In genomic region chr2:105426626-105427292, GRCh38 we compare ENCODE assay signal across 11 cellular contexts. TPM values are rescaled to one million over a fixed set of nuclear protein-coding genes. Genes with fewer than 3 reads are reported as not detected.
DNase-seq lines count a peak whose midpoint lies in the region; ATAC-seq lines count a peak whose summit lies in the region.
"Had no signal": no experiment of that assay in that cellular context is flagged by ENCODE, and none has a peak within 500 bp of the region (broad histone marks: within the 10 kb centered on the region; RNA-seq: fewer than 3 reads in every experiment).

No MANE protein-coding gene starts in this region.

- no peaks in the 10 kb centered on the region for H3K9me3 Mint-ChIP-seq in activated T-cell treated with anti-CD3 and anti-CD28 coated beads, Interleukin-2, amount 50 U/mL, for 72 hours
- H3K9me3 Mint-ChIP-seq in stimulated activated effector memory CD8-positive, alpha-beta T cell treated with anti-CD3 and anti-CD28 coated beads, Interleukin-12 subunit alpha, Interleukin-12 subunit beta, amount 100 ng/mL, for 72 hours: no peaks in the 10 kb centered on the region
- H3K9me3 Mint-ChIP-seq in activated CD4-positive, alpha-beta T cell treated with anti-CD3 and anti-CD28 coated beads, Interleukin-2, amount 10 ng/mL, durations not matched to agents 24 days and 14 days: no peaks in the 10 kb centered on the region
- H3K9me3 Mint-ChIP-seq: activated CD4-positive, alpha-beta memory T cell treated with anti-CD3 and anti-CD28 coated beads, Interleukin-2, amount 10 ng/mL, durations not matched to agents 7 days and 5 days had no signal

- H3K27ac Mint-ChIP-seq in activated T-cell treated with anti-CD3 and anti-CD28 coated beads, Interleukin-2, amount 50 U/mL, for 72 hours: no peak overlapping the region
- H3K27ac Mint-ChIP-seq in stimulated activated effector memory CD8-positive, alpha-beta T cell treated with anti-CD3 and anti-CD28 coated beads, Interleukin-12 subunit alpha, Interleukin-12 subunit beta, amount 100 ng/mL, for 72 hours: no peak overlapping the region
- H3K27ac Mint-ChIP-seq in activated CD4-positive, alpha-beta T cell treated with anti-CD3 and anti-CD28 coated beads, Interleukin-2, amount 10 ng/mL, durations not matched to agents 24 days and 14 days: no peak overlapping the region
- H3K27ac Mint-ChIP-seq: activated CD4-positive, alpha-beta memory T cell treated with anti-CD3 and anti-CD28 coated beads, Interleukin-2, amount 10 ng/mL, durations not matched to agents 7 days and 5 days had no signal

- peak overlapping the region; percentile 58 to 62 for H3K4me3 Mint-ChIP-seq in activated T-cell treated with anti-CD3 and anti-CD28 coated beads, Interleukin-2, amount 50 U/mL, for 72 hours
- peak overlapping the region; percentile 13 for H3K4me3 Mint-ChIP-seq in stimulated activated effector memory CD8-positive, alpha-beta T cell treated with anti-CD3 and anti-CD28 coated beads, Interleukin-12 subunit alpha, Interleukin-12 subunit beta, amount 100 ng/mL, for 72 hours
- H3K4me3 Mint-ChIP-seq in activated CD4-positive, alpha-beta T cell treated with anti-CD3 and anti-CD28 coated beads, Interleukin-2, amount 10 ng/mL, durations not matched to agents 24 days and 14 days: no peak overlapping the region
- H3K4me3 Mint-ChIP-seq: activated CD4-positive, alpha-beta memory T cell treated with anti-CD3 and anti-CD28 coated beads, Interleukin-2, amount 10 ng/mL, durations not matched to agents 7 days and 5 days had no signal

- intact Hi-C loops in left ventricle myocardium superior (cut with micrococcal nuclease): no loop called here
- intact Hi-C loops in activated CD4-positive, alpha-beta T cell treated with anti-CD3 and anti-CD28 coated beads, Interleukin-2, amount 10 ng/mL, durations not matched to agents 24 days and 14 days (cut with micrococcal nuclease): no loop called here

- H3K27me3 Mint-ChIP-seq in activated T-cell treated with anti-CD3 and anti-CD28 coated beads, Interleukin-2, amount 50 U/mL, for 72 hours (ENCODE audit: low read depth): peaks cover 11% of the 10 kb centered on the region
- peaks cover 28% of the 10 kb centered on the region for H3K27me3 Mint-ChIP-seq in activated CD4-positive, alpha-beta T cell treated with anti-CD3 and anti-CD28 coated beads, Interleukin-2, amount 10 ng/mL, durations not matched to agents 24 days and 14 days

- peaks cover 21% of the 10 kb centered on the region for H3K4me1 Mint-ChIP-seq in activated T-cell treated with anti-CD3 and anti-CD28 coated beads, Interleukin-2, amount 50 U/mL, for 72 hours (ENCODE audit: low read depth)
- H3K4me1 Mint-ChIP-seq in stimulated activated effector memory CD8-positive, alpha-beta T cell treated with anti-CD3 and anti-CD28 coated beads, Interleukin-12 subunit alpha, Interleukin-12 subunit beta, amount 100 ng/mL, for 72 hours: peaks cover 11% of the 10 kb centered on the region
- H3K4me1 Mint-ChIP-seq in activated CD4-positive, alpha-beta T cell treated with anti-CD3 and anti-CD28 coated beads, Interleukin-2, amount 10 ng/mL, durations not matched to agents 24 days and 14 days: peaks cover 15% of the 10 kb centered on the region

- H3K36me3 Mint-ChIP-seq in activated T-cell treated with anti-CD3 and anti-CD28 coated beads, Interleukin-2, amount 50 U/mL, for 72 hours (ENCODE audit: insufficient read depth in 2 of 2): no peaks in the 10 kb centered on the region
- H3K36me3 Mint-ChIP-seq in stimulated activated effector memory CD8-positive, alpha-beta T cell treated with anti-CD3 and anti-CD28 coated beads, Interleukin-12 subunit alpha, Interleukin-12 subunit beta, amount 100 ng/mL, for 72 hours: no peaks in the 10 kb centered on the region
- no peaks in the 10 kb centered on the region for H3K36me3 Mint-ChIP-seq in activated CD4-positive, alpha-beta T cell treated with anti-CD3 and anti-CD28 coated beads, Interleukin-2, amount 10 ng/mL, durations not matched to agents 24 days and 14 days (ENCODE audit: low read depth)

- peak in 1 of 2 donors; percentile 25 for ATAC-seq in activated T-cell treated with anti-CD3 and anti-CD28 coated beads, Interleukin-2, amount 50 U/mL, for 72 hours (replicated peaks in 1 of 2)
- ATAC-seq in left ventricle myocardium superior: peak; percentile 7
- ATAC-seq in stimulated activated effector memory CD8-positive, alpha-beta T cell treated with anti-CD3 and anti-CD28 coated beads, Interleukin-12 subunit alpha, Interleukin-12 subunit beta, amount 100 ng/mL, for 72 hours: peak; percentile 46
- no peak for ATAC-seq in GM19023 (IDR thresholded peaks at IDR 0.05; ENCODE audit: unreplicated experiment)
- no peak for ATAC-seq in GM18867 (IDR thresholded peaks at IDR 0.05; ENCODE audit: unreplicated experiment)
- ATAC-seq: PC-3 had no signal

- DNase-seq in LoVo (ENCODE audit: low spot score) (peak; percentile 18), left ventricle myocardium superior (peak; percentile 35)
- DNase-seq in activated T-cell treated with anti-CD3 and anti-CD28 coated beads, Interleukin-2, amount 50 U/mL, for 72 hours: no peak
- DNase-seq in stimulated activated effector memory CD8-positive, alpha-beta T cell treated with anti-CD3 and anti-CD28 coated beads, Interleukin-12 subunit alpha, Interleukin-12 subunit beta, amount 100 ng/mL, for 72 hours (ENCODE audit: low spot score in 2 of 2): no peak
- DNase-seq in activated CD4-positive, alpha-beta T cell treated with anti-CD3 and anti-CD28 coated beads, Interleukin-2, amount 10 ng/mL, durations not matched to agents 24 days and 14 days: no peak
- DNase-seq: activated CD4-positive, alpha-beta memory T cell treated with anti-CD3 and anti-CD28 coated beads, Interleukin-2, amount 10 ng/mL, durations not matched to agents 7 days and 5 days; cortex of kidney; NCI-H446; PC-3 had no signal

RNA-seq across cellular contexts. Expression of gene FHL2, which starts 27.9 kb away (rescaled TPM):
- 1 to 10 TPM; 2.2 to 7.1 TPM for total RNA-seq in activated T-cell treated with anti-CD3 and anti-CD28 coated beads, Interleukin-2, amount 50 U/mL, for 72 hours
- total RNA-seq in left ventricle myocardium superior: 1,772 TPM
- total RNA-seq in activated CD4-positive, alpha-beta T cell treated with anti-CD3 and anti-CD28 coated beads, Interleukin-2, amount 10 ng/mL, durations not matched to agents 24 days and 14 days: 2.4 and 3.8 TPM in 2 replicates

Comparison
In these comparisons a context has a peak if more than half of its experiments do, and no peak if none do; other contexts are left out.
1. DNase-seq: peak in LoVo (single experiment) and left ventricle myocardium superior (single experiment); none in activated T-cell treated with anti-CD3 and anti-CD28 coated beads, Interleukin-2, amount 50 U/mL, for 72 hours (0 of 2), stimulated activated effector memory CD8-positive, alpha-beta T cell treated with anti-CD3 and anti-CD28 coated beads, Interleukin-12 subunit alpha, Interleukin-12 subunit beta, amount 100 ng/mL, for 72 hours (0 of 2) and activated CD4-positive, alpha-beta T cell treated with anti-CD3 and anti-CD28 coated beads, Interleukin-2, amount 10 ng/mL, durations not matched to agents 24 days and 14 days (single experiment).
2. ATAC-seq: peak in left ventricle myocardium superior (single experiment) and stimulated activated effector memory CD8-positive, alpha-beta T cell treated with anti-CD3 and anti-CD28 coated beads, Interleukin-12 subunit alpha, Interleukin-12 subunit beta, amount 100 ng/mL, for 72 hours (single experiment); none in GM19023 (single experiment) and GM18867 (single experiment).
3. RNA of gene FHL2, which starts 27.9 kb away (total RNA-seq): 1,772 TPM in left ventricle myocardium superior (single experiment); 2.2 to 7.1 TPM in activated T-cell treated with anti-CD3 and anti-CD28 coated beads, Interleukin-2, amount 50 U/mL, for 72 hours and 2.4 to 3.8 TPM in activated CD4-positive, alpha-beta T cell treated with anti-CD3 and anti-CD28 coated beads, Interleukin-2, amount 10 ng/mL, durations not matched to agents 24 days and 14 days; every median in the first group is over 100 times any median in the second.